Comparison of ENCODE assay signal across 8 cellular contexts in the genomic region with DNA sequence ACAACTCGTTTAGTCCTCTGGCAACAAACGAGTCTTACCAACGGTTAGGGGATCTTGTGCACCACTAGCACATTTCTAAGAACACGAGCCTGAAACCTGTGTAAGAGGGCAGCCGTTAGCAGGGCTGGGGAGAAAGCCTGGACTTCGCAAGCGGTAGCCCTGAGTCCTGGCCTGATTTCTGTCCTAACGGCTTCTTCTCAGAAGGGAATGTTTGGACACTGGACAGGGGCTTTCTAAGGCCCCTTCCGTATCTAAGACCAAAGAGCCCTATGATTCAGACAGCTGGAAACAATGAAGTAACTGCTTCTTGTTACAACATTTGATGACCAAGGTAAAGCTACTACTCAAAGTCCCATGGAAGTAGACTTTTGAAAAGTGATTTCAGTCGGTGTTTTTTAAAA. TPM values are rescaled to one million over a fixed set of nuclear protein-coding genes. Genes with fewer than 3 reads are reported as not detected.
DNase-seq lines count a peak whose midpoint lies in the region; ATAC-seq and TF ChIP-seq lines count a peak whose summit lies in the region.

No MANE protein-coding gene starts in this region.

- TF ChIP-seq CTCF in activated CD8-positive, alpha-beta T cell treated with anti-CD3 and anti-CD28 coated beads for 36 hours (IDR thresholded peaks at IDR 0.05): no peak
- no peak for TF ChIP-seq CTCF in suprapubic skin (IDR thresholded peaks at IDR 0.05)

- peak overlapping the region; percentile 91 for H3K4me3 Mint-ChIP-seq in stimulated activated naive CD8-positive, alpha-beta T cell treated with anti-CD3 and anti-CD28 coated beads, Interleukin-15, Interleukin-2, amounts not matched to agents 100 ng/mL and 50 ng/mL, for 24 hours
- peak overlapping the region; percentile 90 for H3K4me3 Mint-ChIP-seq in activated CD8-positive, alpha-beta T cell treated with anti-CD3 and anti-CD28 coated beads for 36 hours

- peaks cover 74% of the 10 kb centered on the region for H3K4me1 Mint-ChIP-seq in stimulated activated naive CD8-positive, alpha-beta T cell treated with anti-CD3 and anti-CD28 coated beads, Interleukin-15, Interleukin-2, amounts not matched to agents 100 ng/mL and 50 ng/mL, for 24 hours (ENCODE audit: low read depth)
- H3K4me1 Mint-ChIP-seq in activated CD8-positive, alpha-beta T cell treated with anti-CD3 and anti-CD28 coated beads for 36 hours (ENCODE audit: low read depth): peaks cover 56% of the 10 kb centered on the region

- TF ChIP-seq POLR2A in suprapubic skin (IDR thresholded peaks at IDR 0.05): no peak

- peak overlapping the region; percentile 91 for H3K27ac Mint-ChIP-seq in stimulated activated naive CD8-positive, alpha-beta T cell treated with anti-CD3 and anti-CD28 coated beads, Interleukin-15, Interleukin-2, amounts not matched to agents 100 ng/mL and 50 ng/mL, for 24 hours
- peak overlapping the region; percentile 91 for H3K27ac Mint-ChIP-seq in activated CD8-positive, alpha-beta T cell treated with anti-CD3 and anti-CD28 coated beads for 36 hours

- no peak for TF ChIP-seq EP300 in suprapubic skin (IDR thresholded peaks at IDR 0.05)

- H3K27me3 Mint-ChIP-seq in stimulated activated naive CD8-positive, alpha-beta T cell treated with anti-CD3 and anti-CD28 coated beads, Interleukin-15, Interleukin-2, amounts not matched to agents 100 ng/mL and 50 ng/mL, for 24 hours: no peaks in the 10 kb centered on the region
- H3K27me3 Mint-ChIP-seq in activated CD8-positive, alpha-beta T cell treated with anti-CD3 and anti-CD28 coated beads for 36 hours: no peaks in the 10 kb centered on the region

- H3K4me3 ChIP-seq in suprapubic skin: peak overlapping the region; percentile 77

- DNase-seq in stimulated activated naive CD8-positive, alpha-beta T cell treated with anti-CD3 and anti-CD28 coated beads, Interleukin-15, Interleukin-2, amounts not matched to agents 100 U/mL and 50 U/mL, for 24 hours: no peak
- DNase-seq in activated CD8-positive, alpha-beta T cell treated with anti-CD3 and anti-CD28 coated beads for 36 hours: no peak
- DNase-seq in iris pigment epithelial cell (ENCODE audit: low read depth): peak; percentile 92
- no peak for DNase-seq in suprapubic skin (ENCODE audit: low spot score in 2 of 2)

- POLR2A ChIA-PET in activated CD8-positive, alpha-beta T cell treated with anti-CD3 and anti-CD28 coated beads for 36 hours (lab: Charles Lee): interaction anchor here (0.6 to 3.1 kb wide), 3 partner anchors 9 to 293 kb away, joined by 4 to 21 read pairs (median 12); no protein-coding TSS in a partner anchor

- H3K27ac ChIP-seq in suprapubic skin: no peak overlapping the region

- WGBS in suprapubic skin: 38% methylated on average over 10 of the region's 10 CpGs

- H3K36me3 Mint-ChIP-seq in stimulated activated naive CD8-positive, alpha-beta T cell treated with anti-CD3 and anti-CD28 coated beads, Interleukin-15, Interleukin-2, amounts not matched to agents 100 ng/mL and 50 ng/mL, for 24 hours (ENCODE audit: low read depth): peaks cover 42% of the 10 kb centered on the region
- peaks cover 31% of the 10 kb centered on the region for H3K36me3 Mint-ChIP-seq in activated CD8-positive, alpha-beta T cell treated with anti-CD3 and anti-CD28 coated beads for 36 hours (ENCODE audit: low read depth)

- H3K27me3 ChIP-seq in suprapubic skin: no peaks in the 10 kb centered on the region

- no peaks in the 10 kb centered on the region for H3K9me3 Mint-ChIP-seq in stimulated activated naive CD8-positive, alpha-beta T cell treated with anti-CD3 and anti-CD28 coated beads, Interleukin-15, Interleukin-2, amounts not matched to agents 100 ng/mL and 50 ng/mL, for 24 hours
- no peaks in the 10 kb centered on the region for H3K9me3 Mint-ChIP-seq in activated CD8-positive, alpha-beta T cell treated with anti-CD3 and anti-CD28 coated beads for 36 hours

- peaks cover 67% of the 10 kb centered on the region for H3K4me1 ChIP-seq in suprapubic skin

- no peaks in the 10 kb centered on the region for H3K9me3 ChIP-seq in suprapubic skin

- intact Hi-C loops in activated CD8-positive, alpha-beta T cell treated with anti-CD3 and anti-CD28 coated beads for 36 hours (cut with micrococcal nuclease): loop anchor here (5.0 kb wide), 1 partner anchor 200 kb away; a partner anchor contains a TSS

- CTCF ChIA-PET in activated CD8-positive, alpha-beta T cell treated with anti-CD3 and anti-CD28 coated beads for 36 hours (lab: Charles Lee): interaction anchor here (1.9 kb wide), 1 partner anchor 32 kb away, joined by 5 read pairs; no protein-coding TSS in a partner anchor

- ATAC-seq in stimulated activated naive CD8-positive, alpha-beta T cell treated with anti-CD3 and anti-CD28 coated beads, Interleukin-15, Interleukin-2, amounts not matched to agents 100 U/mL and 50 U/mL, for 24 hours: no peak
- no peak for ATAC-seq in activated CD8-positive, alpha-beta T cell treated with anti-CD3 and anti-CD28 coated beads for 36 hours
- ATAC-seq in HG02981 (IDR thresholded peaks at IDR 0.05; ENCODE audit: unreplicated experiment) (no peak), GM19351 (IDR thresholded peaks at IDR 0.05; ENCODE audit: unreplicated experiment) (no peak), HG03460 (IDR thresholded peaks at IDR 0.05; ENCODE audit: unreplicated experiment) (no peak)

- H3K36me3 ChIP-seq in suprapubic skin: peaks cover 11% of the 10 kb centered on the region

RNA-seq across cellular contexts. Expression of a gene that starts 2.2 kb away (rescaled TPM):
- 10 to 100 TPM; 81.6 to 86.1 TPM for total RNA-seq in activated CD8-positive, alpha-beta T cell treated with anti-CD3 and anti-CD28 coated beads for 36 hours
- 10 to 100 TPM; 39.5 to 94.4 (median 56.2) TPM for total RNA-seq in suprapubic skin
